In the genomic region with DNA sequence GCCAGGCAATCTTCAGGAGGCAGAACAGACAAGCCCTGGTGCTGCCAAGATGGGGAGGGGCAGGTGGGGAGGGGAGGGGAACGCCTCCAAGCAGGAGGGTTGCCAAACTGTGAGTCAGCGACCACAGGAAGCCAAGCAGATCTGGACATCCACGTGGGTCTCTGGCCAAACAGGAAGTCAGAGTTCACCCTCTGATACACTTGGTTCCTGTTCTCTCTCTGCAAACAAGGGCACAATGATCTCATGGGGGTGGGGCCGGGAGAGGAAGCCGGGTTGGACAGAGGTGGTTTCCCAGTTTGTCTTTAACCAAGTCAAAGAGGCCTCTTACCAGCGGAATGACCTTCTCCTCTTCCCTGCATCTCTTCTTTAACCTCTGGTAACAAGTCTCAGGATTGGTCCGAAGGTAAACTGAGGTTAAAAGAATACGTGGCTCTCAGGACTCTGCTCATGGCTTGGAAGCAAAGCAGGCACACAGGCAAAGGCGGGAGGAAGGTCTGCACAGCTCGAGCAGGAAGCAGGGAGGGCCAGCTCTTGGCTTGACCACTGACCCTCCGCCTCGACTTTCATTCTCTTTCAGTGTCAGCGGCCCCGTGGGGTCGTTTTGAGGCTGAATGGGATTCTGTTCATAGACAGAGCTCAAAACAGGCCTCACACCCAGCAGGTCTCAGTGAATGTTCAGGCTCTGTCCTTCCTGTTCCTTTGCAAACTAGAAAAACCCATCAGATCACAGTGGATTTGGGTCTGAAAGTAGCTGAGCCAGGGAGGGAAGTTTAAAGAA, we compare ENCODE assay signal across 8 cellular contexts. TPM values are rescaled to one million over a fixed set of nuclear protein-coding genes. Genes with fewer than 3 reads are reported as not detected.
DNase-seq lines count a peak whose midpoint lies in the region; ATAC-seq, FAIRE-seq and TF ChIP-seq lines count a peak whose summit lies in the region.

No MANE protein-coding gene starts in this region.

- POLR2A ChIA-PET in RWPE1 (lab: Yijun Ruan, JAX; ENCODE audit: low non-redundant PET), result no interaction called here

- H3K4me1 Mint-ChIP-seq in osteocyte (ENCODE audit: unreplicated experiment), result peaks cover 69% of the 10 kb centered on the region

- H3K9me3 ChIP-seq in BLaER1, result no peaks in the 10 kb centered on the region
- no peaks in the 10 kb centered on the region for H3K9me3 ChIP-seq in thoracic aorta

- no peaks in the 10 kb centered on the region for H3K9me3 Mint-ChIP-seq in osteocyte (ENCODE audit: unreplicated experiment)

- no peak for FAIRE-seq in frontal cortex (lab: Jason Lieb, UNC)

- TF ChIP-seq CTCF in RWPE1 (conservative IDR thresholded peaks at IDR 0.05; ENCODE audit: low read depth) (no peak), osteocyte (IDR thresholded peaks at IDR 0.05) (no peak), thoracic aorta (IDR thresholded peaks at IDR 0.05) (no peak)

- peak; percentile 96 for DNase-seq in RWPE1 (ENCODE audit: low spot score)
- peak; percentile 67 for DNase-seq in activated gamma-delta T cell treated with anti-CD3 and anti-CD28 coated beads, Interleukin-2, amount 50 U/mL, for 16 hours (ENCODE audit: low read depth)
- DNase-seq in frontal cortex (ENCODE audit: low spot score in 2 of 2), result peak; percentile 71 to 89
- DNase-seq in osteocyte (ENCODE audit: extremely low spot score, unreplicated experiment), result peak; percentile 91
- DNase-seq in thoracic aorta (ENCODE audit: low spot score), result peak; percentile 97

- peak overlapping the region; percentile 77 for H3K9ac ChIP-seq in BLaER1

- H3K27me3 ChIP-seq in BLaER1 (no peaks in the 10 kb centered on the region), thoracic aorta (replicated peaks; ENCODE audit: insufficient read depth) (no peaks in the 10 kb centered on the region)

- no peaks in the 10 kb centered on the region for H4K20me1 ChIP-seq in BLaER1

- peak overlapping the region; percentile 47 for H3K4me3 ChIP-seq in BLaER1
- H3K4me3 ChIP-seq in thoracic aorta, result peak overlapping the region; percentile 35

- no peaks in the 10 kb centered on the region for H3K36me3 ChIP-seq in BLaER1
- H3K36me3 ChIP-seq in thoracic aorta, result no peaks in the 10 kb centered on the region

- H3K27ac ChIP-seq in BLaER1, result peak overlapping the region; percentile 93
- H3K27ac ChIP-seq in RWPE1, result peak overlapping the region; percentile 85
- H3K27ac ChIP-seq in thoracic aorta, result peak overlapping the region; percentile 89 to 94

- peak overlapping the region; percentile 89 for H3K4me2 ChIP-seq in BLaER1

- peak overlapping the region; percentile 96 for H3K27ac Mint-ChIP-seq in osteocyte (ENCODE audit: unreplicated experiment)

- CTCF ChIA-PET in RWPE1 (lab: Yijun Ruan, JAX), result interaction anchor here (0.6 kb wide), 2 partner anchors 10 to 57 kb away, joined by 3 read pairs; no protein-coding TSS in a partner anchor

- peaks cover 87% of the 10 kb centered on the region for H3K4me1 ChIP-seq in BLaER1
- H3K4me1 ChIP-seq in thoracic aorta (ENCODE audit: control insufficient read depth in 1 of 2, low read depth in 2 of 2), result peaks cover 47 to 87% of the 10 kb centered on the region in 2 donors

- peak overlapping the region; percentile 35 for H3K4me3 Mint-ChIP-seq in osteocyte (ENCODE audit: unreplicated experiment)

- H3K27me3 Mint-ChIP-seq in osteocyte (ENCODE audit: unreplicated experiment), result no peaks in the 10 kb centered on the region

- peaks cover 12% of the 10 kb centered on the region for H3K36me3 Mint-ChIP-seq in osteocyte (ENCODE audit: unreplicated experiment)

- ATAC-seq in GM19351 (IDR thresholded peaks at IDR 0.05; ENCODE audit: unreplicated experiment) (peak; percentile 96), HG03520 (IDR thresholded peaks at IDR 0.05; ENCODE audit: unreplicated experiment) (peak; percentile 97), thoracic aorta (ENCODE audit: insufficient number of reproducible peaks, low FRiP score, low read depth) (peak; percentile 96)

RNA-seq across cellular contexts. Expression of gene TK2, which starts 32.9 kb away (rescaled TPM):
- 20.0 TPM for total RNA-seq in frontal cortex
- total RNA-seq in osteocyte, result 33.2 and 37.4 TPM in 2 replicates
- total RNA-seq in thoracic aorta, result 10 to 100 TPM; 41.7 to 55.5 TPM

RNA-seq across cellular contexts. Expression of gene CKLF, which starts 35.4 kb away (rescaled TPM):
- total RNA-seq in frontal cortex (33.0 TPM), osteocyte (41.5 and 42.5 TPM in 2 replicates), thoracic aorta (10 to 100 TPM; 23.4 to 39.8 TPM)

RNA-seq across cellular contexts. Expression of gene CMTM1, which starts 49.2 kb away (rescaled TPM):
- 4.1 TPM for total RNA-seq in frontal cortex
- 7.8 and 8.0 TPM in 2 replicates for total RNA-seq in osteocyte
- total RNA-seq in thoracic aorta, result 1 to 10 TPM in 1 of 2 donors, under 1 TPM in 1; 0.81 to 7.5 TPM

Comparison
In these comparisons a context has a peak if more than half of its experiments do, and no peak if none do; other contexts are left out.
1. Peak in every context shown above with its lines: DNase-seq, ATAC-seq, H3K4me3 ChIP-seq and H3K27ac ChIP-seq.